14 cellular contexts compared by ENCODE assay signal in the genomic region with DNA sequence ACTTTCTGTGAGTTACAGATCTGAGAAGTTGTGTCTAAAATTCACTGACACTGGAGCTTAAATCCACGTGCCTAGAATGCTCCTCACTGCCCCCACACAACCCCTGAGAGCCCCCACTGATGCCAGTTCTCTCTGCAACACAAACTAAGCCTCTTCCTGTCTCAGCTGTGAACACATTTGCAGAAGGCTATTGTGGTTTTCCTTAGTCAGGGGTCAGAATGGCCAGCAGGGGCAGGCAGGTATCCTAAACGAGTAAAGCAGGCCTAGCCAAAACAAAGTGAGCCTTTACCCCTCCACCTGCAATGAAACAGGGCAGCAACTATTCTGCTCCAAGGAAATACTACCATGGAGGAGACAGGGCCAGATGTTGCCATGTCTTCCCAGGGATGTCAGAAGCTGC.
DNase-seq lines count a peak whose midpoint lies in the region; ATAC-seq and TF ChIP-seq lines count a peak whose summit lies in the region.
"Had no signal": no experiment of that assay in that cellular context is flagged by ENCODE, and none has a peak within 500 bp of the region (broad histone marks: within the 10 kb centered on the region; RNA-seq: fewer than 3 reads in every experiment).

No MANE protein-coding gene starts in this region.

- H3K9me3 ChIP-seq in right lobe of liver: no peaks in the 10 kb centered on the region
- no peaks in the 10 kb centered on the region for H3K9me3 ChIP-seq in tibial artery

- H3K4me3 ChIP-seq in GM12875 (ENCODE audit: low read depth, low read length): no peak overlapping the region
- H3K4me3 ChIP-seq in right lobe of liver: no peak overlapping the region
- H3K4me3 ChIP-seq in tibial artery: no peak overlapping the region

- H3K36me3 ChIP-seq in right lobe of liver (no peaks in the 10 kb centered on the region), tibial artery (no peaks in the 10 kb centered on the region)

- intact Hi-C loops in right lobe of liver (cut with DNase I) (no loop called here), tibial artery (cut with DNase I; ENCODE audit: low total_unique reads) (loop anchor here (1.0 kb wide), 1 partner anchor 21 kb away; no protein-coding TSS in a partner anchor)

- TF ChIP-seq CTCF in GM12875 (IDR thresholded peaks at IDR 0.05; ENCODE audit: borderline replicate concordance, insufficient read depth, low read depth, low read length): 0 out of 2 replicates have a peak, but pooled peaks have one; percentile 23
- peak; percentile 19 to 45 (median 26) for TF ChIP-seq CTCF in right lobe of liver (IDR thresholded peaks at IDR 0.05)
- TF ChIP-seq CTCF in tibial artery (IDR thresholded peaks at IDR 0.05): no peak

- no peak for TF ChIP-seq POLR2A in right lobe of liver (IDR thresholded peaks at IDR 0.05)

- H3K27ac ChIP-seq in right lobe of liver: no peak overlapping the region
- H3K27ac ChIP-seq in tibial artery: no peak overlapping the region

- WGBS in right lobe of liver (ENCODE audit: insufficient coverage, low coverage, low lambda C conversion rate, missing lambda C conversion rate): 10% methylated on average over 2 of the region's 2 CpGs

- ATAC-seq in HG02759 (IDR thresholded peaks at IDR 0.05; ENCODE audit: unreplicated experiment): peak; percentile 48
- peak; percentile 75 to 86 (median 82) for ATAC-seq in right lobe of liver
- ATAC-seq in GM18519 (IDR thresholded peaks at IDR 0.05; ENCODE audit: low FRiP score, unreplicated experiment): no peak
- ATAC-seq: activated T-cell treated with anti-CD3 and anti-CD28 coated beads, Interleukin-2, amount 50 U/mL, for 72 hours; right cardiac atrium; Right ventricle myocardium inferior had no signal

- DNase-seq in SW480 (ENCODE audit: low spot score): peak; percentile 4
- peak in 2 of 3 donors; percentile 23 to 50 for DNase-seq in right lobe of liver
- no peak for DNase-seq in amniotic stem cell (lab: John Stamatoyannopoulos, UW)
- DNase-seq in tibial artery: no peak
- DNase-seq in hepatic stellate cell (ENCODE audit: low spot score): no peak
- DNase-seq: activated B cell treated with CpG ODN at 0.5 μM for 24 hours; activated T-cell treated with anti-CD3 and anti-CD28 coated beads, Interleukin-2, amount 50 U/mL, for 72 hours; amygdala; kidney; right cardiac atrium had no signal

- H3K27me3 ChIP-seq in right lobe of liver (no peaks in the 10 kb centered on the region), tibial artery (no peaks in the 10 kb centered on the region)

- peaks cover 0 to 18% (median 0%) of the 10 kb centered on the region in 4 donors for H3K4me1 ChIP-seq in right lobe of liver
- no peaks in the 10 kb centered on the region for H3K4me1 ChIP-seq in tibial artery

Comparison
In these comparisons a context has a peak if more than half of its experiments do, and no peak if none do; other contexts are left out.
1. CTCF ChIP-seq: peak in GM12875 (single experiment) and right lobe of liver (4 of 4); none in tibial artery (0 of 2).
2. DNase-seq: peak in SW480 (single experiment) and right lobe of liver (2 of 3); none in amniotic stem cell (single experiment), tibial artery (0 of 2) and hepatic stellate cell (single experiment).